7 cellular contexts compared by ENCODE assay signal in genomic region chr10:91190876-91191580, GRCh38.
DNase-seq lines count a peak whose midpoint lies in the region; ATAC-seq and TF ChIP-seq lines count a peak whose summit lies in the region.

No MANE protein-coding gene starts in this region.

- no peaks in the 10 kb centered on the region for H3K27me3 ChIP-seq in effector memory CD4-positive, alpha-beta T cell (replicated peaks; ENCODE audit: control insufficient read depth, insufficient read depth, low read length, poor library complexity, severe bottlenecking)

- peaks cover 9% of the 10 kb centered on the region for H3K4me1 ChIP-seq in effector memory CD4-positive, alpha-beta T cell (ENCODE audit: control insufficient read depth, insufficient read depth, low read length, poor library complexity, severe bottlenecking)

- ATAC-seq in GM19043 (IDR thresholded peaks at IDR 0.05; ENCODE audit: low read depth, unreplicated experiment), result peak; percentile 68
- ATAC-seq in HG03045 (IDR thresholded peaks at IDR 0.05; ENCODE audit: unreplicated experiment), result peak; percentile 66
- peak; percentile 47 for ATAC-seq in stimulated activated naive CD8-positive, alpha-beta T cell treated with anti-CD3 and anti-CD28 coated beads, Interleukin-15, Interleukin-2, amounts not matched to agents 100 U/mL and 50 U/mL, for 24 hours

- TF ChIP-seq CTCF in cardiac fibroblast (IDR thresholded peaks at IDR 0.05; ENCODE audit: low read depth, low read length) (no peak), GM10248 (IDR thresholded peaks at IDR 0.05; ENCODE audit: control extremely low read depth, extremely low read depth, low read depth, missing control alignments) (no peak)

- H3K36me3 ChIP-seq in effector memory CD4-positive, alpha-beta T cell (ENCODE audit: control insufficient read depth, insufficient read depth, low read length), result no peaks in the 10 kb centered on the region

- CTCF ChIA-PET in GM10248 (lab: Yijun Ruan, JAX), result interaction anchor here (1.8 to 2.6 kb wide), 2 partner anchors 25 to 185 kb away, joined by 4 to 6 read pairs; no protein-coding TSS in a partner anchor

- DNase-seq in cardiac fibroblast (ENCODE audit: low read depth in 2 of 2), result peak; percentile 27 to 62
- no peak for DNase-seq in stimulated activated naive CD8-positive, alpha-beta T cell treated with anti-CD3 and anti-CD28 coated beads, Interleukin-15, Interleukin-2, amounts not matched to agents 100 U/mL and 50 U/mL, for 24 hours
- DNase-seq in GM10248 (ENCODE audit: extremely low spot score), result no peak
- no peak for DNase-seq in HuH-7 (ENCODE audit: low spot score)
- DNase-seq in effector memory CD4-positive, alpha-beta T cell, result no peak

- no peak overlapping the region for H3K27ac ChIP-seq in effector memory CD4-positive, alpha-beta T cell (ENCODE audit: insufficient read depth, low read length, poor library complexity, severe bottlenecking)

- POLR2A ChIA-PET in GM10248 (lab: Yijun Ruan, JAX), result no interaction called here

- H3K4me3 ChIP-seq in cardiac fibroblast (replicated peaks in 1 of 2; ENCODE audit: low read depth in 2 of 2, low read length in 2 of 2), result no peak overlapping the region
- H3K4me3 ChIP-seq in effector memory CD4-positive, alpha-beta T cell (ENCODE audit: insufficient read depth, low read depth, low read length, poor library complexity, severe bottlenecking), result no peak overlapping the region

- H3K9me3 ChIP-seq in effector memory CD4-positive, alpha-beta T cell (ENCODE audit: control insufficient read depth, low read length), result no peaks in the 10 kb centered on the region

Comparison
In these comparisons a context has a peak if more than half of its experiments do, and no peak if none do; other contexts are left out.
1. DNase-seq: peak in cardiac fibroblast (2 of 2); none in stimulated activated naive CD8-positive, alpha-beta T cell treated with anti-CD3 and anti-CD28 coated beads, Interleukin-15, Interleukin-2, amounts not matched to agents 100 U/mL and 50 U/mL, for 24 hours (single experiment), GM10248 (single experiment), HuH-7 (single experiment) and effector memory CD4-positive, alpha-beta T cell (0 of 3).
2. Peak in every context shown above with its lines, with median percentiles within 50 percentile points of each other: ATAC-seq.